10 cellular contexts compared by ENCODE assay signal in genomic region chrX:48575642-48576041, GRCh38. TPM values are rescaled to one million over a fixed set of nuclear protein-coding genes. Genes with fewer than 3 reads are reported as not detected.
A peak's percentile ranks its signal among the peaks of the same experiment; 100 is the strongest.
DNase-seq lines count a peak whose midpoint lies in the region; ATAC-seq and TF ChIP-seq lines count a peak whose summit lies in the region.
"Had no signal": no experiment of that assay in that cellular context is flagged by ENCODE, and none has a peak within 500 bp of the region (broad histone marks: within the 10 kb centered on the region; RNA-seq: fewer than 3 reads in every experiment).

No MANE protein-coding gene starts in this region.

- H2AFZ ChIP-seq in SK-N-SH (ENCODE audit: low read depth) = no peak overlapping the region

- DNase-seq in SK-N-SH (no peak), ACHN (no peak)
- no peak for DNase-seq in activated CD8-positive, alpha-beta T cell treated with anti-CD3 and anti-CD28 coated beads, Interleukin-2, amount 10 ng/mL, durations not matched to agents 7 days and 5 days
- no peak for DNase-seq in stimulated activated naive B cell treated with anti-CD40 and anti-IgM and Interleukin-4, amounts not matched to agents 10 μg/mL and 1 μg/mL and 100 μg/mL, for 72 hours
- DNase-seq: 8988T had no signal

- no peaks in the 10 kb centered on the region for H3K9me3 Mint-ChIP-seq in activated CD8-positive, alpha-beta T cell treated with anti-CD3 and anti-CD28 coated beads, Interleukin-2, amount 10 ng/mL, durations not matched to agents 7 days and 5 days (ENCODE audit: insufficient read depth)
- H3K9me3 Mint-ChIP-seq in stimulated activated naive B cell treated with anti-CD40 and anti-IgM and Interleukin-4, amounts not matched to agents 10 μg/mL and 1 μg/mL and 100 μg/mL, for 72 hours = no peaks in the 10 kb centered on the region

- WGBS in SK-N-SH (ENCODE audit: low lambda C conversion rate) = 28% methylated on average over 13 of the region's 13 CpGs

- H3K9ac ChIP-seq in SK-N-SH (peak overlapping the region; percentile 98), iPS-15b (ENCODE audit: low read depth, low read length) (peak overlapping the region; percentile 94)

- no peaks in the 10 kb centered on the region for H4K20me1 ChIP-seq in SK-N-SH (ENCODE audit: insufficient read depth)

- H3K9me3 ChIP-seq in SK-N-SH (no peaks in the 10 kb centered on the region), iPS-15b (ENCODE audit: control insufficient read depth, insufficient read depth, low read length) (no peaks in the 10 kb centered on the region)

- ATAC-seq in SK-N-SH treated with all-trans-retinoic acid at 6 μM for 48 hours = no peak
- no peak for ATAC-seq in activated CD8-positive, alpha-beta T cell treated with anti-CD3 and anti-CD28 coated beads, Interleukin-2, amount 10 ng/mL, durations not matched to agents 7 days and 5 days
- ATAC-seq in stimulated activated naive B cell treated with anti-CD40 and anti-IgM and Interleukin-4, amounts not matched to agents 10 μg/mL and 1 μg/mL and 100 μg/mL, for 72 hours (replicated peaks) = no peak
- no peak for ATAC-seq in GM18517 (IDR thresholded peaks at IDR 0.05; ENCODE audit: unreplicated experiment)
- no peak for ATAC-seq in GM18505 (IDR thresholded peaks at IDR 0.05; ENCODE audit: unreplicated experiment)
- ATAC-seq: left lobe of liver had no signal

- H3K4me1 Mint-ChIP-seq in activated CD8-positive, alpha-beta T cell treated with anti-CD3 and anti-CD28 coated beads, Interleukin-2, amount 10 ng/mL, durations not matched to agents 7 days and 5 days (ENCODE audit: low read depth) = peaks cover 35% of the 10 kb centered on the region
- H3K4me1 Mint-ChIP-seq in stimulated activated naive B cell treated with anti-CD40 and anti-IgM and Interleukin-4, amounts not matched to agents 10 μg/mL and 1 μg/mL and 100 μg/mL, for 72 hours = peaks cover 9 to 14% of the 10 kb centered on the region in 2 donors

- no peaks in the 10 kb centered on the region for H3K27me3 Mint-ChIP-seq in activated CD8-positive, alpha-beta T cell treated with anti-CD3 and anti-CD28 coated beads, Interleukin-2, amount 10 ng/mL, durations not matched to agents 7 days and 5 days (ENCODE audit: low read depth)
- no peaks in the 10 kb centered on the region for H3K27me3 Mint-ChIP-seq in stimulated activated naive B cell treated with anti-CD40 and anti-IgM and Interleukin-4, amounts not matched to agents 10 μg/mL and 1 μg/mL and 100 μg/mL, for 72 hours

- peak overlapping the region; percentile 97 for H3K4me3 Mint-ChIP-seq in activated CD8-positive, alpha-beta T cell treated with anti-CD3 and anti-CD28 coated beads, Interleukin-2, amount 10 ng/mL, durations not matched to agents 7 days and 5 days
- H3K4me3 Mint-ChIP-seq in stimulated activated naive B cell treated with anti-CD40 and anti-IgM and Interleukin-4, amounts not matched to agents 10 μg/mL and 1 μg/mL and 100 μg/mL, for 72 hours = peak overlapping the region; percentile 86 to 90

- TF ChIP-seq POLR2A in GM18505 (IDR thresholded peaks at IDR 0.05; ENCODE audit: borderline replicate concordance, extremely low read depth, insufficient read depth, insufficient read length) = no peak

- no peak overlapping the region; a peak in 1 of 4 replicates for H3K27ac ChIP-seq in SK-N-SH (ENCODE audit: low read depth in 2 of 2, low read length in 1 of 2)

- TF ChIP-seq RAD21 in SK-N-SH (IDR thresholded peaks at IDR 0.05; ENCODE audit: low read length) = no peak

- no peaks in the 10 kb centered on the region for H3K9me2 ChIP-seq in SK-N-SH

- CTCF ChIA-PET in SK-N-SH (lab: Yijun Ruan, JAX) = interaction anchor here (0.6 to 1.6 kb wide), 2 partner anchors 36 to 232 kb away, joined by 3 read pairs; partner anchors contain the start of gene TBC1D25
- CTCF ChIA-PET in activated CD8-positive, alpha-beta T cell treated with anti-CD3 and anti-CD28 coated beads, Interleukin-2, amount 10 ng/mL, durations not matched to agents 7 days and 5 days (lab: Charles Lee) = no interaction called here

- peak overlapping the region; percentile 92 for H3K4me2 ChIP-seq in SK-N-SH

- H3K4me3 ChIP-seq in SK-N-SH (ENCODE audit: low read depth in 2 of 2, low read length in 1 of 2) = peak overlapping the region; percentile 65 to 82
- peak overlapping the region; percentile 67 for H3K4me3 ChIP-seq in iPS-15b (ENCODE audit: low read depth, low read length)

- H3K36me3 Mint-ChIP-seq in activated CD8-positive, alpha-beta T cell treated with anti-CD3 and anti-CD28 coated beads, Interleukin-2, amount 10 ng/mL, durations not matched to agents 7 days and 5 days (ENCODE audit: low read depth) = peaks cover 53% of the 10 kb centered on the region
- peaks cover 23 to 48% of the 10 kb centered on the region in 2 donors for H3K36me3 Mint-ChIP-seq in stimulated activated naive B cell treated with anti-CD40 and anti-IgM and Interleukin-4, amounts not matched to agents 10 μg/mL and 1 μg/mL and 100 μg/mL, for 72 hours

- in situ Hi-C loops in ACHN (cut with HindIII; ENCODE audit: low pct_ligation_motif_present, low pct_unique_long_range_greater_than_20kb, low sequenced_read_pairs) = no loop called here

- peaks cover 0 to 11% of the 10 kb centered on the region in 2 experiments; a peak in 2 of 4 replicates for H3K4me1 ChIP-seq in SK-N-SH (ENCODE audit: control insufficient read depth in 1 of 2, insufficient read depth in 2 of 2, low read depth in 1 of 2, low read length in 1 of 2)
- no peaks in the 10 kb centered on the region for H3K4me1 ChIP-seq in iPS-15b (ENCODE audit: control insufficient read depth, insufficient read depth, low read length)

- H3K36me3 ChIP-seq in SK-N-SH (replicated peaks in 1 of 2; ENCODE audit: control insufficient read depth in 1 of 2, insufficient read depth in 2 of 2, low read length in 1 of 2) (peaks cover 15 to 30% of the 10 kb centered on the region in 2 experiments), iPS-15b (ENCODE audit: control insufficient read depth, insufficient read depth, low read length) (peaks cover 30% of the 10 kb centered on the region)

- H3K79me2 ChIP-seq in SK-N-SH (ENCODE audit: insufficient read depth) = peaks cover 24% of the 10 kb centered on the region

- peaks cover 25% of the 10 kb centered on the region for H3F3A ChIP-seq in SK-N-SH (replicated peaks; ENCODE audit: insufficient read depth)

- H3K27ac Mint-ChIP-seq in activated CD8-positive, alpha-beta T cell treated with anti-CD3 and anti-CD28 coated beads, Interleukin-2, amount 10 ng/mL, durations not matched to agents 7 days and 5 days = peak overlapping the region; percentile 98
- H3K27ac Mint-ChIP-seq in stimulated activated naive B cell treated with anti-CD40 and anti-IgM and Interleukin-4, amounts not matched to agents 10 μg/mL and 1 μg/mL and 100 μg/mL, for 72 hours = peak overlapping the region; percentile 100

- H3K27me3 ChIP-seq in SK-N-SH (ENCODE audit: insufficient read depth) = no peaks in the 10 kb centered on the region; the same call in 1 of the 2 replicates
- H3K27me3 ChIP-seq in iPS-15b (ENCODE audit: control insufficient read depth, insufficient read depth, low read length) = no peaks in the 10 kb centered on the region

- no peak for TF ChIP-seq EP300 in SK-N-SH (IDR thresholded peaks at IDR 0.05; ENCODE audit: borderline replicate concordance in 1 of 2, low read depth in 1 of 2, low read length in 1 of 2)

- TF ChIP-seq CTCF in SK-N-SH (IDR thresholded peaks at IDR 0.05) = no peak

- POLR2A ChIA-PET in SK-N-SH (lab: Yijun Ruan, JAX) = no interaction called here
- POLR2A ChIA-PET in activated CD8-positive, alpha-beta T cell treated with anti-CD3 and anti-CD28 coated beads, Interleukin-2, amount 10 ng/mL, durations not matched to agents 7 days and 5 days (lab: Charles Lee) = interaction anchor here (0.6 to 2.9 kb wide), 3 partner anchors 10 to 47 kb away, joined by 3 to 21 read pairs (median 3); partner anchors contain the start of gene TBC1D25

TF ChIP-seq in SK-N-SH, 30 proteins besides CTCF, POLR2A, EP300 and RAD21:
- no peak for TF ChIP-seq GABPA (IDR thresholded peaks at IDR 0.05; ENCODE audit: low read depth)
- no peak for TF ChIP-seq MXI1 (IDR thresholded peaks at IDR 0.05; ENCODE audit: low read depth, low read length)
- TF ChIP-seq RFX5 (IDR thresholded peaks at IDR 0.05; ENCODE audit: low read length) = no peak

TF ChIP-seq in SK-N-SH treated with all-trans-retinoic acid at 6 μM for 48 hours, 23 proteins besides CTCF, POLR2A, EP300 and RAD21 (continues in another document):
- TF ChIP-seq OSR1 (CRISPR knock-in tag; IDR thresholded peaks at IDR 0.05) = no peak

RNA-seq across cellular contexts. Expression of gene RBM3, which starts 1.4 kb away (rescaled TPM):
- 183 and 222 TPM in 2 replicates for polyA plus RNA-seq in SK-N-SH (2012; rRNA removed)
- 199 and 242 TPM in 2 replicates for polyA plus RNA-seq in SK-N-SH (2012; cell fraction: cytosol; rRNA removed)
- polyA plus RNA-seq in SK-N-SH (2012; cell fraction: nucleus; rRNA removed) = 192 and 277 TPM in 2 replicates
- 100 to 1,000 TPM; 266 to 278 TPM for total RNA-seq in activated CD8-positive, alpha-beta T cell treated with anti-CD3 and anti-CD28 coated beads, Interleukin-2, amount 10 ng/mL, durations not matched to agents 7 days and 5 days

RNA-seq across cellular contexts. Expression of gene WDR13, which starts 21.6 kb away (rescaled TPM):
- 58.0 and 101 TPM in 2 replicates for polyA plus RNA-seq in SK-N-SH (2012; rRNA removed)
- polyA plus RNA-seq in SK-N-SH (2012; cell fraction: cytosol; rRNA removed) = 30.9 and 62.0 TPM in 2 replicates
- polyA plus RNA-seq in SK-N-SH (2012; cell fraction: nucleus; rRNA removed) = 223 and 292 TPM in 2 replicates
- total RNA-seq in activated CD8-positive, alpha-beta T cell treated with anti-CD3 and anti-CD28 coated beads, Interleukin-2, amount 10 ng/mL, durations not matched to agents 7 days and 5 days = 10 to 100 TPM; 37.6 to 43.7 TPM

RNA-seq across cellular contexts. Expression of gene TBC1D25, which starts 36.1 kb away (rescaled TPM):
- 11.8 and 18.4 TPM in 2 replicates for polyA plus RNA-seq in SK-N-SH (2012; rRNA removed)
- polyA plus RNA-seq in SK-N-SH (2012; cell fraction: cytosol; rRNA removed) = 8.1 and 12.3 TPM in 2 replicates
- 17.5 and 23.2 TPM in 2 replicates for polyA plus RNA-seq in SK-N-SH (2012; cell fraction: nucleus; rRNA removed)
- 10 to 100 TPM; 16.2 to 16.7 TPM for total RNA-seq in activated CD8-positive, alpha-beta T cell treated with anti-CD3 and anti-CD28 coated beads, Interleukin-2, amount 10 ng/mL, durations not matched to agents 7 days and 5 days

RNA-seq across cellular contexts. Expression of gene EBP, which starts 54.0 kb away (rescaled TPM):
- 28.9 and 30.2 TPM in 2 replicates for polyA plus RNA-seq in SK-N-SH (2012; rRNA removed)
- 13.0 and 21.4 TPM in 2 replicates for polyA plus RNA-seq in SK-N-SH (2012; cell fraction: cytosol; rRNA removed)
- 30.5 and 35.9 TPM in 2 replicates for polyA plus RNA-seq in SK-N-SH (2012; cell fraction: nucleus; rRNA removed)
- total RNA-seq in activated CD8-positive, alpha-beta T cell treated with anti-CD3 and anti-CD28 coated beads, Interleukin-2, amount 10 ng/mL, durations not matched to agents 7 days and 5 days = 100 to 1,000 TPM; 338 to 344 TPM
